25 cellular contexts compared by ENCODE assay signal in the genomic region with DNA sequence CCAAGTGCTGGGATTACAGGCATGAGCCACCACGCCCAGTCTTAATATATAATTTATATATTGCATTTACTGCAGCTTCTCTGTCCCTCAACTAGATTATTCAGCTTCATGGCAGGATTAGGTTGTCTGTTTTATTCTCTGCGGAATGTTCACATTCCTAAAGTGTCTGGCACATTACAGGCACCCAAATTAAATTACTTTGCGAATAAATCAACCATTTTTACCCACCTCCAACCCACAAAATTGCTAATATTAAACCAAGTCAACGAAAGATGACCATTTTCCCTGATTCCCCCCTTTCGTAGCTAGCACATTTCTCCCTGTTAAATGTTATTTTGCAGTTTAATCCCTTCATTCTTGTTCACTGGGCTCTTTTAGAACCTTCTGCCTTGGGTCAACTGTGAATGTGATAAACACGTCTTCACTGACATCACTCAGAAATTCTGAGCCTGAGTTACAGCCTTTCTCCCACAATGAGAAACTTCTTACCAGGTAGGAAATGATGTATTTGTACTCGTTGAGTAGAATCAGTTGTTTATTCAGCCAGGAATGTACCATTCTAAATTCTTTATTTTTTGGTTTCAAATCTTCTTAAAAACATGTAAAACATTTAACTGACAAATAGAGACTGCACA.
"Had no signal": no experiment of that assay in that cellular context is flagged by ENCODE, and none has a peak within 500 bp of the region (broad histone marks: within the 10 kb centered on the region; RNA-seq: fewer than 3 reads in every experiment).

No MANE protein-coding gene starts in this region.

- H3K27ac ChIP-seq: breast epithelium, Peyer's patch, SJSA1 had no signal

- ATAC-seq: activated T-cell treated with anti-CD3 and anti-CD28 coated beads, Interleukin-2, amount 50 U/mL, for 4 hours; T-helper 17 cell had no signal

- H3K9me3 Mint-ChIP-seq: activated B cell treated with CpG ODN at 0.5 μM for 24 hours; activated CD4-positive, alpha-beta memory T cell treated with anti-CD3 and anti-CD28 coated beads for 36 hours; activated CD4-positive, alpha-beta T cell treated with anti-CD3 and anti-CD28 coated beads, Interleukin-2, amount 10 ng/mL, durations not matched to agents 7 days and 5 days; activated T-cell treated with anti-CD3 and anti-CD28 coated beads, Interleukin-2, amount 50 U/mL, for 4 hours had no signal

- H3K36me3 ChIP-seq: breast epithelium had no signal

- H3K27me3 ChIP-seq: breast epithelium, Peyer's patch, SJSA1 had no signal

- H3K4me1 ChIP-seq: breast epithelium, SJSA1 had no signal

- H3K27me3 Mint-ChIP-seq: activated B cell treated with CpG ODN at 0.5 μM for 24 hours; activated CD4-positive, alpha-beta memory T cell treated with anti-CD3 and anti-CD28 coated beads for 36 hours; activated CD4-positive, alpha-beta T cell treated with anti-CD3 and anti-CD28 coated beads, Interleukin-2, amount 10 ng/mL, durations not matched to agents 7 days and 5 days; activated naive CD8-positive, alpha-beta T cell; T-helper 17 cell had no signal

- H3K9me3 ChIP-seq: breast epithelium, Peyer's patch, SJSA1 had no signal

- H3K4me3 Mint-ChIP-seq: activated B cell treated with CpG ODN at 0.5 μM for 24 hours; activated CD4-positive, alpha-beta memory T cell treated with anti-CD3 and anti-CD28 coated beads for 36 hours; activated CD4-positive, alpha-beta T cell treated with anti-CD3 and anti-CD28 coated beads, Interleukin-2, amount 10 ng/mL, durations not matched to agents 7 days and 5 days; activated naive CD8-positive, alpha-beta T cell; activated T-cell treated with anti-CD3 and anti-CD28 coated beads, Interleukin-2, amount 50 U/mL, for 4 hours; T-helper 17 cell had no signal

- DNase-seq: activated B cell treated with CpG ODN at 0.5 μM for 24 hours; activated CD4-positive, alpha-beta memory T cell treated with anti-CD3 and anti-CD28 coated beads for 36 hours; activated CD4-positive, alpha-beta T cell treated with anti-CD3 and anti-CD28 coated beads, Interleukin-2, amount 10 ng/mL, durations not matched to agents 7 days and 5 days; activated CD8-positive, alpha-beta memory T cell treated with anti-CD3 and anti-CD28 coated beads for 24 hours; activated effector memory CD4-positive, alpha-beta T cell treated with anti-CD3 and anti-CD28 coated beads, Interleukin-2, amount 50 U/mL, for 16 hours; activated naive CD4-positive, alpha-beta T cell treated with Interleukin-2 at 50 U/mL for 16 hours; activated T-cell treated with anti-CD3 and anti-CD28 coated beads, Interleukin-2, amount 50 U/mL, for 4 hours; anterior cingulate cortex; caudate nucleus; IMR-90; KG1; MV-4-11; NCI-H1092 treated with DMSO at 0.1 percent for 48 hours; NCI-H1436; NCI-H187; NCI-H2081; NCI-H510A treated with DMSO at 0.1 percent for 48 hours; NCI-H69; Peyer's patch; SHP77; T-helper 17 cell; T1000 had no signal

- H3K4me3 ChIP-seq: breast epithelium, Peyer's patch, SJSA1 had no signal

- H3K27ac Mint-ChIP-seq: activated B cell treated with CpG ODN at 0.5 μM for 24 hours; activated CD4-positive, alpha-beta memory T cell treated with anti-CD3 and anti-CD28 coated beads for 36 hours; activated CD4-positive, alpha-beta T cell treated with anti-CD3 and anti-CD28 coated beads, Interleukin-2, amount 10 ng/mL, durations not matched to agents 7 days and 5 days; activated naive CD8-positive, alpha-beta T cell; T-helper 17 cell had no signal

- H3K4me1 Mint-ChIP-seq: activated B cell treated with CpG ODN at 0.5 μM for 24 hours had no signal
